8 cellular contexts compared by ENCODE assay signal in genomic region chr1:200294241-200294640, GRCh38.
"Had no signal": no experiment of that assay in that cellular context is flagged by ENCODE, and none has a peak within 500 bp of the region (broad histone marks: within the 10 kb centered on the region; RNA-seq: fewer than 3 reads in every experiment).

No MANE protein-coding gene starts in this region.

- DNase-seq: activated CD4-positive, alpha-beta T cell treated with anti-CD3 and anti-CD28 coated beads for 48 hours; activated naive CD4-positive, alpha-beta T cell treated with anti-CD3 and anti-CD28 coated beads, Interleukin-2, amount 50 U/mL, for 16 hours; adrenal gland; kidney; ovary; stimulated activated CD4-positive, alpha-beta T cell treated with anti-CD3 and anti-CD28 coated beads, Interleukin-2, amount 100 ng/mL, for 48 hours; stimulated activated naive CD4-positive, alpha-beta T cell treated with Interleukin-2 at 50 U/mL for 16 hours; WERI-Rb-1 had no signal

- H3K4me1 ChIP-seq: adrenal gland had no signal

- H3K27me3 ChIP-seq: adrenal gland, ovary had no signal

- H3K9me3 ChIP-seq: adrenal gland, ovary had no signal

- H3K4me3 ChIP-seq: adrenal gland, ovary had no signal

- H3K36me3 ChIP-seq: adrenal gland, ovary, WERI-Rb-1 had no signal
